ENCODE assay signal across 15 cellular contexts in the genomic region with DNA sequence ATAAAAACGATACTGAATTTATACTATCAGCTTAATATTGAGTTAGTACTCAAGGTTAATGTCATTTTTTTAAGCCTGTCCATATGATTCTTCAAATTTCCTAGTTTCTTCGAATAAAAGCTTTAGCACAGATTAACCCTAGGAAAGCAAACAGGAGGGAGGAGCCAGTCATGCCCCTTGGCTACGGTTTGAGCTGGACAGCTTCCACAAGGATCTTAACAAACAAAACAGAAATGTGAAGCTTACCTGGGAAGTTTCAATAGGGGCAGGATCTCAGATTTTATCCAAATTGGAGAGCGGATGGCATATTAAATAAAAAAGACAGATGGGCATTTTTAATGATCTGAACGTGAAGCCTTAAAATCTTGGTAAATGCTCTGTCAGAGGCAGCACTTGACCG. TPM values are rescaled to one million over a fixed set of nuclear protein-coding genes. Genes with fewer than 3 reads are reported as not detected.
"Had no signal": no experiment of that assay in that cellular context is flagged by ENCODE, and none has a peak within 500 bp of the region (broad histone marks: within the 10 kb centered on the region; RNA-seq: fewer than 3 reads in every experiment).

No MANE protein-coding gene starts in this region.

- H3K4me3 Mint-ChIP-seq: activated CD4-positive, alpha-beta memory T cell treated with anti-CD3 and anti-CD28 coated beads, Interleukin-2, amount 10 ng/mL, durations not matched to agents 7 days and 5 days; activated CD4-positive, alpha-beta T cell treated with anti-CD3 and anti-CD28 coated beads for 36 hours; activated naive CD4-positive, alpha-beta T cell treated with anti-CD3 and anti-CD28 coated beads, Interleukin-2, amount 10 ng/mL, durations not matched to agents 7 days and 5 days; activated T-cell treated with anti-CD3 and anti-CD28 coated beads, Interleukin-2, amount 50 U/mL, for 24 hours; naive B cell; stimulated activated naive CD8-positive, alpha-beta T cell treated with anti-CD3 and anti-CD28 coated beads, Interleukin-15, Interleukin-2, amounts not matched to agents 100 ng/mL and 50 ng/mL, for 24 hours; type B pancreatic cell had no signal

- H3K4me1 Mint-ChIP-seq: activated CD4-positive, alpha-beta memory T cell treated with anti-CD3 and anti-CD28 coated beads, Interleukin-2, amount 10 ng/mL, durations not matched to agents 7 days and 5 days; activated naive CD4-positive, alpha-beta T cell treated with anti-CD3 and anti-CD28 coated beads, Interleukin-2, amount 10 ng/mL, durations not matched to agents 7 days and 5 days had no signal

- H3K9me3 Mint-ChIP-seq: activated CD4-positive, alpha-beta memory T cell treated with anti-CD3 and anti-CD28 coated beads, Interleukin-2, amount 10 ng/mL, durations not matched to agents 7 days and 5 days; activated naive CD4-positive, alpha-beta T cell treated with anti-CD3 and anti-CD28 coated beads, Interleukin-2, amount 10 ng/mL, durations not matched to agents 7 days and 5 days; activated T-cell treated with anti-CD3 and anti-CD28 coated beads, Interleukin-2, amount 50 U/mL, for 24 hours; neural progenitor cell; stimulated activated naive CD8-positive, alpha-beta T cell treated with anti-CD3 and anti-CD28 coated beads, Interleukin-15, Interleukin-2, amounts not matched to agents 100 ng/mL and 50 ng/mL, for 24 hours; type B pancreatic cell had no signal

- DNase-seq: activated CD4-positive, alpha-beta memory T cell treated with anti-CD3 and anti-CD28 coated beads, Interleukin-2, amount 10 ng/mL, durations not matched to agents 7 days and 5 days; activated CD4-positive, alpha-beta T cell treated with anti-CD3 and anti-CD28 coated beads for 36 hours; activated naive CD4-positive, alpha-beta T cell treated with anti-CD3 and anti-CD28 coated beads, Interleukin-2, amount 10 ng/mL, durations not matched to agents 7 days and 5 days; activated T-cell treated with anti-CD3 and anti-CD28 coated beads, Interleukin-2, amount 50 U/mL, for 24 hours; kidney; left lung; mammary epithelial cell; naive B cell; sigmoid colon; spleen had no signal

- ATAC-seq: activated CD4-positive, alpha-beta T cell treated with anti-CD3 and anti-CD28 coated beads for 36 hours; left lung had no signal

- H3K27ac Mint-ChIP-seq: activated CD4-positive, alpha-beta memory T cell treated with anti-CD3 and anti-CD28 coated beads, Interleukin-2, amount 10 ng/mL, durations not matched to agents 7 days and 5 days; activated CD4-positive, alpha-beta T cell treated with anti-CD3 and anti-CD28 coated beads for 36 hours; activated naive CD4-positive, alpha-beta T cell treated with anti-CD3 and anti-CD28 coated beads, Interleukin-2, amount 10 ng/mL, durations not matched to agents 7 days and 5 days; activated T-cell treated with anti-CD3 and anti-CD28 coated beads, Interleukin-2, amount 50 U/mL, for 24 hours; naive B cell; neural progenitor cell; stimulated activated naive CD8-positive, alpha-beta T cell treated with anti-CD3 and anti-CD28 coated beads, Interleukin-15, Interleukin-2, amounts not matched to agents 100 ng/mL and 50 ng/mL, for 24 hours; type B pancreatic cell had no signal

- H3K36me3 Mint-ChIP-seq: activated naive CD4-positive, alpha-beta T cell treated with anti-CD3 and anti-CD28 coated beads, Interleukin-2, amount 10 ng/mL, durations not matched to agents 7 days and 5 days; naive B cell; neural progenitor cell; type B pancreatic cell had no signal

RNA-seq across cellular contexts. Expression of gene NWD2, which starts 2.3 kb away (rescaled TPM):
- polyA plus RNA-seq: cardiac muscle cell, hepatocyte, mammary epithelial cell, spleen had no signal
